1 cellular context compared by ENCODE assay signal in genomic region chr11:118194835-118195627, GRCh38.
A peak's percentile ranks its signal among the peaks of the same experiment; 100 is the strongest.
TF ChIP-seq lines count a peak whose summit lies in the region.

No MANE protein-coding gene starts in this region.

TF ChIP-seq in HepG2, 621 proteins besides CTCF, POLR2A, EP300 and RAD21 (continues in another document):
- TF ChIP-seq ZFY (CRISPR knock-in tag; IDR thresholded peaks at IDR 0.05) (peak; percentile 70; the same call in 1 of the 2 replicates), JUNB (CRISPR knock-in tag; IDR thresholded peaks at IDR 0.05; ENCODE audit: borderline replicate concordance) (no peak; the same call in 1 of the 2 replicates), PATZ1 (CRISPR knock-in tag; IDR thresholded peaks at IDR 0.05) (peak; percentile 59; the same call in 1 of the 2 replicates), ZNF878 (CRISPR knock-in tag; IDR thresholded peaks at IDR 0.05) (peak; percentile 46; the same call in 1 of the 2 replicates), NCOA5 (CRISPR knock-in tag; IDR thresholded peaks at IDR 0.05) (no peak), REXO4 (CRISPR knock-in tag; IDR thresholded peaks at IDR 0.05; ENCODE audit: borderline replicate concordance) (no peak), CEBPB (IDR thresholded peaks at IDR 0.05; ENCODE audit: borderline replicate concordance, low read depth, low read length) (peak; percentile 88), DMAP1 (CRISPR knock-in tag; IDR thresholded peaks at IDR 0.05) (peak; percentile 64; the same call in 1 of the 2 replicates), HNRNPL (IDR thresholded peaks at IDR 0.05; ENCODE audit: low read depth, low read length) (no peak), AKAP8 (CRISPR knock-in tag; IDR thresholded peaks at IDR 0.05) (peak; percentile 31; the same call in 1 of the 2 replicates), ZHX1 (CRISPR knock-in tag; IDR thresholded peaks at IDR 0.05; ENCODE audit: low read depth) (peak; percentile 50; the same call in 1 of the 2 replicates), ZNF839 (CRISPR knock-in tag; IDR thresholded peaks at IDR 0.05; ENCODE audit: borderline replicate concordance) (no peak), ARNTL (CRISPR knock-in tag; IDR thresholded peaks at IDR 0.05) (peak; percentile 91), NFYB (CRISPR knock-in tag; IDR thresholded peaks at IDR 0.05) (0 out of 2 replicates have a peak, but pooled peaks have one; percentile 26), ZNF784 (CRISPR knock-in tag; IDR thresholded peaks at IDR 0.05; ENCODE audit: borderline replicate concordance) (0 out of 2 replicates have a peak, but pooled peaks have one; percentile 57), ZNF343 (CRISPR knock-in tag; IDR thresholded peaks at IDR 0.05) (no peak), ZNF556 (CRISPR knock-in tag; IDR thresholded peaks at IDR 0.05; ENCODE audit: borderline replicate concordance) (0 out of 2 replicates have a peak, but pooled peaks have one; percentile 56), ZNF350 (CRISPR knock-in tag; IDR thresholded peaks at IDR 0.05; ENCODE audit: borderline replicate concordance, low read depth) (peak; percentile 94), NR1H2 (CRISPR knock-in tag; IDR thresholded peaks at IDR 0.05; ENCODE audit: borderline replicate concordance, low read depth) (no peak), ZNF292 (CRISPR knock-in tag; IDR thresholded peaks at IDR 0.05; ENCODE audit: borderline replicate concordance, low read depth) (peak; percentile 90; the same call in 1 of the 2 replicates), SAP130 (CRISPR knock-in tag; IDR thresholded peaks at IDR 0.05; ENCODE audit: low read depth) (peak; percentile 95), REPIN1 (CRISPR knock-in tag; IDR thresholded peaks at IDR 0.05; ENCODE audit: borderline replicate concordance, low read depth) (peak; percentile 91), CREB1 (IDR thresholded peaks at IDR 0.05) (0 out of 2 replicates have a peak, but pooled peaks have one; percentile 6), CREB1 (CRISPR knock-in tag; IDR thresholded peaks at IDR 0.05) (no peak), ZNF331 (CRISPR knock-in tag; IDR thresholded peaks at IDR 0.05) (peak; percentile 82), FOXA1 (IDR thresholded peaks at IDR 0.05) (no peak), FOXA1 (CRISPR knock-in tag; IDR thresholded peaks at IDR 0.05) (peak; percentile 56; the same call in 1 of the 2 replicates), SNRNP70 (IDR thresholded peaks at IDR 0.05; ENCODE audit: low read depth, low read length) (no peak), SMC3 (IDR thresholded peaks at IDR 0.05; ENCODE audit: low read length) (peak; percentile 47), ZNF430 (CRISPR knock-in tag; IDR thresholded peaks at IDR 0.05) (peak; percentile 94), MEIS2 (CRISPR knock-in tag; IDR thresholded peaks at IDR 0.05) (peak; percentile 62; the same call in 1 of the 2 replicates), POLR2AphosphoS5 (IDR thresholded peaks at IDR 0.05; ENCODE audit: low read depth, low read length) (peak; percentile 62), TCF7 (IDR thresholded peaks at IDR 0.05; ENCODE audit: low read depth) (peak; percentile 88), ZBED4 (CRISPR knock-in tag; IDR thresholded peaks at IDR 0.05; ENCODE audit: borderline replicate concordance) (peak; percentile 61; the same call in 1 of the 2 replicates), ZNF672 (CRISPR knock-in tag; IDR thresholded peaks at IDR 0.05) (no peak), ELF1 (CRISPR knock-in tag; IDR thresholded peaks at IDR 0.05) (peak; percentile 34; the same call in 1 of the 2 replicates)
- TF ChIP-seq, protein P1, sequence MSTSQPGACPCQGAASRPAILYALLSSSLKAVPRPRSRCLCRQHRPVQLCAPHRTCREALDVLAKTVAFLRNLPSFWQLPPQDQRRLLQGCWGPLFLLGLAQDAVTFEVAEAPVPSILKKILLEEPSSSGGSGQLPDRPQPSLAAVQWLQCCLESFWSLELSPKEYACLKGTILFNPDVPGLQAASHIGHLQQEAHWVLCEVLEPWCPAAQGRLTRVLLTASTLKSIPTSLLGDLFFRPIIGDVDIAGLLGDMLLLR (CRISPR knock-in tag; IDR thresholded peaks at IDR 0.05) = no peak
- TF ChIP-seq, protein P2, sequence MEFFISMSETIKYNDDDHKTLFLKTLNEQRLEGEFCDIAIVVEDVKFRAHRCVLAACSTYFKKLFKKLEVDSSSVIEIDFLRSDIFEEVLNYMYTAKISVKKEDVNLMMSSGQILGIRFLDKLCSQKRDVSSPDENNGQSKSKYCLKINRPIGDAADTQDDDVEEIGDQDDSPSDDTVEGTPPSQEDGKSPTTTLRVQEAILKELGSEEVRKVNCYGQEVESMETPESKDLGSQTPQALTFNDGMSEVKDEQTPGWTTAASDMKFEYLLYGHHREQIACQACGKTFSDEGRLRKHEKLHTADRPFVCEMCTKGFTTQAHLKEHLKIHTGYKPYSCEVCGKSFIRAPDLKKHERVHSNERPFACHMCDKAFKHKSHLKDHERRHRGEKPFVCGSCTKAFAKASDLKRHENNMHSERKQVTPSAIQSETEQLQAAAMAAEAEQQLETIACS (CRISPR knock-in tag; IDR thresholded peaks at IDR 0.05) = no peak
- TF ChIP-seq, protein P3, sequence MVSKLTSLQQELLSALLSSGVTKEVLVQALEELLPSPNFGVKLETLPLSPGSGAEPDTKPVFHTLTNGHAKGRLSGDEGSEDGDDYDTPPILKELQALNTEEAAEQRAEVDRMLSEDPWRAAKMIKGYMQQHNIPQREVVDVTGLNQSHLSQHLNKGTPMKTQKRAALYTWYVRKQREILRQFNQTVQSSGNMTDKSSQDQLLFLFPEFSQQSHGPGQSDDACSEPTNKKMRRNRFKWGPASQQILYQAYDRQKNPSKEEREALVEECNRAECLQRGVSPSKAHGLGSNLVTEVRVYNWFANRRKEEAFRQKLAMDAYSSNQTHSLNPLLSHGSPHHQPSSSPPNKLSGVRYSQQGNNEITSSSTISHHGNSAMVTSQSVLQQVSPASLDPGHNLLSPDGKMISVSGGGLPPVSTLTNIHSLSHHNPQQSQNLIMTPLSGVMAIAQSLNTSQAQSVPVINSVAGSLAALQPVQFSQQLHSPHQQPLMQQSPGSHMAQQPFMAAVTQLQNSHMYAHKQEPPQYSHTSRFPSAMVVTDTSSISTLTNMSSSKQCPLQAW (CRISPR knock-in tag; IDR thresholded peaks at IDR 0.05) = peak; percentile 99
- TF ChIP-seq, protein P4, sequence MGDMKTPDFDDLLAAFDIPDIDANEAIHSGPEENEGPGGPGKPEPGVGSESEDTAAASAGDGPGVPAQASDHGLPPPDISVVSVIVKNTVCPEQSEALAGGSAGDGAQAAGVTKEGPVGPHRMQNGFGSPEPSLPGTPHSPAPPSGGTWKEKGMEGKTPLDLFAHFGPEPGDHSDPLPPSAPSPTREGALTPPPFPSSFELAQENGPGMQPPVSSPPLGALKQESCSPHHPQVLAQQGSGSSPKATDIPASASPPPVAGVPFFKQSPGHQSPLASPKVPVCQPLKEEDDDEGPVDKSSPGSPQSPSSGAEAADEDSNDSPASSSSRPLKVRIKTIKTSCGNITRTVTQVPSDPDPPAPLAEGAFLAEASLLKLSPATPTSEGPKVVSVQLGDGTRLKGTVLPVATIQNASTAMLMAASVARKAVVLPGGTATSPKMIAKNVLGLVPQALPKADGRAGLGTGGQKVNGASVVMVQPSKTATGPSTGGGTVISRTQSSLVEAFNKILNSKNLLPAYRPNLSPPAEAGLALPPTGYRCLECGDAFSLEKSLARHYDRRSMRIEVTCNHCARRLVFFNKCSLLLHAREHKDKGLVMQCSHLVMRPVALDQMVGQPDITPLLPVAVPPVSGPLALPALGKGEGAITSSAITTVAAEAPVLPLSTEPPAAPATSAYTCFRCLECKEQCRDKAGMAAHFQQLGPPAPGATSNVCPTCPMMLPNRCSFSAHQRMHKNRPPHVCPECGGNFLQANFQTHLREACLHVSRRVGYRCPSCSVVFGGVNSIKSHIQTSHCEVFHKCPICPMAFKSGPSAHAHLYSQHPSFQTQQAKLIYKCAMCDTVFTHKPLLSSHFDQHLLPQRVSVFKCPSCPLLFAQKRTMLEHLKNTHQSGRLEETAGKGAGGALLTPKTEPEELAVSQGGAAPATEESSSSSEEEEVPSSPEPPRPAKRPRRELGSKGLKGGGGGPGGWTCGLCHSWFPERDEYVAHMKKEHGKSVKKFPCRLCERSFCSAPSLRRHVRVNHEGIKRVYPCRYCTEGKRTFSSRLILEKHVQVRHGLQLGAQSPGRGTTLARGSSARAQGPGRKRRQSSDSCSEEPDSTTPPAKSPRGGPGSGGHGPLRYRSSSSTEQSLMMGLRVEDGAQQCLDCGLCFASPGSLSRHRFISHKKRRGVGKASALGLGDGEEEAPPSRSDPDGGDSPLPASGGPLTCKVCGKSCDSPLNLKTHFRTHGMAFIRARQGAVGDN (CRISPR knock-in tag; IDR thresholded peaks at IDR 0.05) = peak; percentile 69
